ENCODE assay signal across 8 cellular contexts in the genomic region with DNA sequence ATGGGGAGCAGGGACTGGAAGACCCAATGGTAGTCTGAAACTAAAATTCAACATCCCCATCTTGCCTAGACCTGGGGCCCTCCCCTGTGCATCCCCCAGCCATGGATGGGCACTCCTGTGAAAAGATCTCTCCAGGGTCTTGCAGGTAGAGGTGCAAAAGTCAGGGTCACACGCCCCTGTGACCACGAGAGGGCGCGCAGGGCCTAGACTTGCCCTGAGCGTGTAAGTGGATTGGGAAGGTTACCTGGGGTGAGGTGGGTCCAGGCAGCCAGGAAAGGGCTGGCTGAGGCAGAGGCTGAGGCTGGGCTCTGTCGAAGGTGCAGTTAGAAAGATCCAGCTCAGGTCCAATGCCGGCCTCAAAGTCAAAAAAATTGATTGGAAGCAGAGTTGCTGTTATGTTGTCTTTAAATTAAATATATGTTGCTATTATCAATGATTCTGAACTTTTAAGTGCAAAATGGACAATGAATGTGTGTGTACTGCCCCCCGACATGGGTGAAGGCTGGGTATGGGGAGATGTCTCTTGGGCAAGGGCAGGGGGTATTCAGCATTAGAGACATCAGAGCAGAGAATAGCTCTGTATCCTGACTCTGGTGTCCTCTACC. TPM values are rescaled to one million over a fixed set of nuclear protein-coding genes. Genes with fewer than 3 reads are reported as not detected.
A peak's percentile ranks its signal among the peaks of the same experiment; 100 is the strongest.
DNase-seq lines count a peak whose midpoint lies in the region; ATAC-seq and TF ChIP-seq lines count a peak whose summit lies in the region.

No MANE protein-coding gene starts in this region.

- TF ChIP-seq POLR2A in testis (IDR thresholded peaks at IDR 0.05) = no peak

- WGBS in testis, 2 donors = 47 to 59% methylated on average over 8 of the region's 8 CpGs

- intact Hi-C loops in Right ventricle myocardium inferior (cut with DNase I) = loop anchor here (1.0 kb wide), 1 partner anchor 68 kb away; no protein-coding TSS in a partner anchor
- intact Hi-C loops in cardiac septum (cut with DNase I) = loop anchor here (1.0 kb wide), 1 partner anchor 65 kb away; no protein-coding TSS in a partner anchor
- intact Hi-C loops in testis (cut with DNase I; ENCODE audit: low total_unique reads) = no loop called here

- H3K4me3 ChIP-seq in testis = no peak overlapping the region

- H3K27ac ChIP-seq in testis = no peak overlapping the region

- H3K27me3 ChIP-seq in testis = no peaks in the 10 kb centered on the region

- H3K4me1 ChIP-seq in testis = no peaks in the 10 kb centered on the region

- ATAC-seq in Right ventricle myocardium inferior = peak; percentile 65
- no peak for ATAC-seq in HG03095 (IDR thresholded peaks at IDR 0.05; ENCODE audit: unreplicated experiment)

- peak; percentile 80 for DNase-seq in Right ventricle myocardium inferior (ENCODE audit: missing footprints)
- no peak for DNase-seq in cardiac septum (ENCODE audit: low spot score)
- DNase-seq in NCI-H2029 treated with DMSO at 0.1 percent for 48 hours (lab: John Stamatoyannopoulos, UW) = peak; percentile 23
- DNase-seq in activated CD4-positive, alpha-beta T cell treated with anti-CD3 and anti-CD28 coated beads for 4 hours = peak; percentile 33 to 49
- DNase-seq in effector CD4-positive, alpha-beta T cell = peak; percentile 18
- DNase-seq in myocyte (ENCODE audit: low read depth) = peak; percentile 57
- peak; percentile 63 for DNase-seq in testis

- peak; percentile 23 to 55 (median 29) for TF ChIP-seq CTCF in testis (IDR thresholded peaks at IDR 0.05)

- H3K9me3 ChIP-seq in testis = no peaks in the 10 kb centered on the region

- no peaks in the 10 kb centered on the region for H3K36me3 ChIP-seq in testis (ENCODE audit: low read depth, missing control alignments)

RNA-seq across cellular contexts. Expression of a gene that starts 4.8 kb away (rescaled TPM):
- total RNA-seq in Right ventricle myocardium inferior (0.19 TPM), cardiac septum (not detected), myocyte (not detected in 2 replicates), testis (under 1 TPM; 0.16 to 0.31 TPM)
- polyA plus RNA-seq in myocyte (2012) = not detected
- 0.49 TPM for polyA plus RNA-seq in testis (ENCODE audit: insufficient read depth, low read depth, low replicate concordance)

RNA-seq across cellular contexts. Expression of a gene that starts 24.3 kb away (rescaled TPM):
- 34.5 TPM for total RNA-seq in Right ventricle myocardium inferior
- total RNA-seq in cardiac septum = 17.8 TPM
- total RNA-seq in myocyte = 6.3 and 9.3 TPM in 2 replicates
- polyA plus RNA-seq in myocyte (2012) = 3.0 TPM
- 10 to 100 TPM in 1 of 2 donors, 1 to 10 TPM in 1; 8.5 to 11.0 TPM for total RNA-seq in testis
- 22.6 TPM for polyA plus RNA-seq in testis (ENCODE audit: insufficient read depth, low read depth, low replicate concordance)
